ENCODE assay signal across 8 cellular contexts in the genomic region with DNA sequence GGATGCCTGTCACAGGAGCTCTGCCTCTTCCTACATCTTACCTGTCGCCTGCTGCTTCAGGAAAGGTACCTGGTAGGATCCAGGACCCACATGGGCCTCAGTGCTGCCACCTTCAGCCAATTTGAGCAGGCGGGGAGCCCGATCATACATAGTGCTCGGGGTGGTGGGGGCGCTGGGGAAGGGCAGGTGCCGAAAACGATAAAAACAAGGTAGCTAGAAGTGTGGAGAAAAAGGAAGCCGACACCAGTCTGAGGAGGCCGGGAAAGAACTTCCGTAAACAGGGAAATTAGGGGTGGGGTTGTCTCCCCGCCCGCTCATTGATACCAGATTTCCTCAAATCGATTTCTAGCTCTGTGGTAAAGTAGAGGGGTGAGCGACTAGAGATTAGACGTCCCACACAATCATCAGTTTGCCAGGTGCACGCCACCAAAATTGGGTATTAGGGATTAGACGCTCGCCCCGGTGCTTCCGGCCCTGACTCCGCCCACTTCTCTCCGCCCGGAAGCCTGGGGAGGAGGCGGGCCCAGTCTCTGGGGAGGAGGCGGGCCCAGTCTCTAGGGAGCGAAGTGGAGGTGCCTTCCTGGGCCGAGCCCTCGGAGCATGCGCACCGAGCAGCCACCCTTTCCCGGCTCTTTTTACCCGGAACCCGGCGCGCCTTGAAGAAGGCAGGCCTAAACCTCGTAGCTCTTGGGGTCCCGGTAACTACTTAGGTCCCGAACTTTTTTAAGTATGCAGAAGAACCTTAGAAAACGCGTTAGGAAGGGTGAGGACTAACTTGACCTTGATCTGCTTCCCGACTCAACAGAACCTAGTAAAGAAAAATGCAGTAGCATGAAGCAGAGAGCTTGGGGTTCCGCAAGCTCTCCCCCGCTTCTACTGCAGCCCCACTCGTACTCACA. TPM values are rescaled to one million over a fixed set of nuclear protein-coding genes. Genes with fewer than 3 reads are reported as not detected.
DNase-seq lines count a peak whose midpoint lies in the region; ATAC-seq and TF ChIP-seq lines count a peak whose summit lies in the region.

TSS of gene STPG2 (minus strand) at position 476 of the 899 bp plus-strand sequence.

- peak within 1 kb of the TSS; percentile 96 for H3K27ac Mint-ChIP-seq in activated naive CD8-positive, alpha-beta T cell treated with anti-CD3 and anti-CD28 coated beads for 36 hours
- H3K27ac Mint-ChIP-seq in osteocyte (ENCODE audit: unreplicated experiment) = peak within 1 kb of the TSS; percentile 85

- no peaks in the 10 kb centered on the region for H3K27me3 Mint-ChIP-seq in activated naive CD8-positive, alpha-beta T cell treated with anti-CD3 and anti-CD28 coated beads for 36 hours
- peaks cover 40% of the 10 kb centered on the region for H3K27me3 Mint-ChIP-seq in osteocyte (ENCODE audit: unreplicated experiment)

- H3K4me3 ChIP-seq in GM08714 (ENCODE audit: low read length) = peak within 1 kb of the TSS; percentile 69; the same call in 1 of the 2 replicates
- H3K4me3 ChIP-seq in thymus (ENCODE audit: low read length) = peak within 1 kb of the TSS; percentile 71

- H3K9me3 ChIP-seq in thymus (ENCODE audit: control insufficient read depth) = no peaks in the 10 kb centered on the region

- H3K4me3 Mint-ChIP-seq in activated naive CD8-positive, alpha-beta T cell treated with anti-CD3 and anti-CD28 coated beads for 36 hours = peak within 1 kb of the TSS; percentile 89
- H3K4me3 Mint-ChIP-seq in osteocyte (ENCODE audit: unreplicated experiment) = peak within 1 kb of the TSS; percentile 88

- peaks cover 13% of the 10 kb centered on the region for H3K4me1 Mint-ChIP-seq in activated naive CD8-positive, alpha-beta T cell treated with anti-CD3 and anti-CD28 coated beads for 36 hours
- peaks cover 11% of the 10 kb centered on the region for H3K4me1 Mint-ChIP-seq in osteocyte (ENCODE audit: unreplicated experiment)

- DNase-seq in HEK293T (ENCODE audit: extremely low spot score) (peak; percentile 94), MV-4-11 (lab: John Stamatoyannopoulos, UW) (peak; percentile 94), Right ventricle myocardium inferior (ENCODE audit: missing footprints) (peak; percentile 96), osteocyte (ENCODE audit: extremely low spot score, unreplicated experiment) (peak; percentile 94)
- DNase-seq in activated naive CD8-positive, alpha-beta T cell treated with anti-CD3 and anti-CD28 coated beads for 36 hours = peak; percentile 95

- no peaks in the 10 kb centered on the region for H3K4me1 ChIP-seq in thymus (ENCODE audit: control insufficient read depth, insufficient read depth, low read length)

- intact Hi-C loops in Right ventricle myocardium inferior (cut with DNase I) = loop anchor here (1.0 to 10.0 kb wide), 2 partner anchors 118 to 782 kb away; partner anchors contain the start of genes EIF4E and RAP1GDS1

- POLR2A ChIA-PET in HEK293T (lab: Yijun Ruan, JAX) = interaction anchor here (0.6 to 1.4 kb wide), 8 partner anchors 10 to 852 kb away, joined by 3 to 7 read pairs (median 3); partner anchors contain the start of genes METAP1 and RAP1GDS1

- TF ChIP-seq CTCF in osteocyte (IDR thresholded peaks at IDR 0.05) = peak; percentile 57

- H3K9me3 Mint-ChIP-seq in activated naive CD8-positive, alpha-beta T cell treated with anti-CD3 and anti-CD28 coated beads for 36 hours = no peaks in the 10 kb centered on the region
- no peaks in the 10 kb centered on the region for H3K9me3 Mint-ChIP-seq in osteocyte (ENCODE audit: unreplicated experiment)

- H3K36me3 ChIP-seq in thymus (ENCODE audit: control insufficient read depth, insufficient read depth) = no peaks in the 10 kb centered on the region

- ATAC-seq in SK-N-SH treated with all-trans-retinoic acid at 6 μM for 48 hours = peak; percentile 100
- peak; percentile 100 for ATAC-seq in Right ventricle myocardium inferior

- H3K27me3 ChIP-seq in thymus (ENCODE audit: control insufficient read depth, insufficient read depth) = no peaks in the 10 kb centered on the region

- H3K27ac ChIP-seq in thymus (ENCODE audit: low read depth) = peak within 1 kb of the TSS; percentile 98

- CTCF ChIA-PET in HEK293T (lab: Yijun Ruan, JAX) = interaction anchor here (1.0 kb wide), 1 partner anchor 913 kb away, joined by 4 read pairs; no protein-coding TSS in a partner anchor

- WGBS in thymus = 7% methylated on average over 44 of the region's 44 CpGs

- H3K36me3 Mint-ChIP-seq in activated naive CD8-positive, alpha-beta T cell treated with anti-CD3 and anti-CD28 coated beads for 36 hours = peaks cover 4% of the 10 kb centered on the region
- no peaks in the 10 kb centered on the region for H3K36me3 Mint-ChIP-seq in osteocyte (ENCODE audit: unreplicated experiment)

TF ChIP-seq in HEK293T, 16 proteins besides CTCF, POLR2A, EP300 and RAD21:
- TF ChIP-seq FOXM1 (IDR thresholded peaks at IDR 0.05; ENCODE audit: borderline replicate concordance) (no peak), ELF4 (IDR thresholded peaks at IDR 0.05) (0 out of 2 replicates have a peak, but pooled peaks have one; percentile 35), FOXK2 (IDR thresholded peaks at IDR 0.05) (no peak), TARDBP (IDR thresholded peaks at IDR 0.05) (no peak), ARNT (IDR thresholded peaks at IDR 0.05) (no peak), BHLHE40 (IDR thresholded peaks at IDR 0.05; ENCODE audit: borderline replicate concordance) (no peak), HDGF (IDR thresholded peaks at IDR 0.05; ENCODE audit: borderline replicate concordance) (no peak), L3MBTL2 (conservative IDR thresholded peaks at IDR 0.05) (peak; percentile 94), ZNF384 (IDR thresholded peaks at IDR 0.05) (no peak), SUZ12 (IDR thresholded peaks at IDR 0.05) (no peak), NFRKB (IDR thresholded peaks at IDR 0.05) (no peak)

TF ChIP-seq in SK-N-SH treated with all-trans-retinoic acid at 6 μM for 48 hours, 23 proteins besides CTCF, POLR2A, EP300 and RAD21:
- TF ChIP-seq ZFP3 (CRISPR knock-in tag; IDR thresholded peaks at IDR 0.05) (0 out of 2 replicates have a peak, but pooled peaks have one; percentile 19), CREB5 (CRISPR knock-in tag; IDR thresholded peaks at IDR 0.05; ENCODE audit: low read depth) (no peak)
- TF ChIP-seq, protein P1, sequence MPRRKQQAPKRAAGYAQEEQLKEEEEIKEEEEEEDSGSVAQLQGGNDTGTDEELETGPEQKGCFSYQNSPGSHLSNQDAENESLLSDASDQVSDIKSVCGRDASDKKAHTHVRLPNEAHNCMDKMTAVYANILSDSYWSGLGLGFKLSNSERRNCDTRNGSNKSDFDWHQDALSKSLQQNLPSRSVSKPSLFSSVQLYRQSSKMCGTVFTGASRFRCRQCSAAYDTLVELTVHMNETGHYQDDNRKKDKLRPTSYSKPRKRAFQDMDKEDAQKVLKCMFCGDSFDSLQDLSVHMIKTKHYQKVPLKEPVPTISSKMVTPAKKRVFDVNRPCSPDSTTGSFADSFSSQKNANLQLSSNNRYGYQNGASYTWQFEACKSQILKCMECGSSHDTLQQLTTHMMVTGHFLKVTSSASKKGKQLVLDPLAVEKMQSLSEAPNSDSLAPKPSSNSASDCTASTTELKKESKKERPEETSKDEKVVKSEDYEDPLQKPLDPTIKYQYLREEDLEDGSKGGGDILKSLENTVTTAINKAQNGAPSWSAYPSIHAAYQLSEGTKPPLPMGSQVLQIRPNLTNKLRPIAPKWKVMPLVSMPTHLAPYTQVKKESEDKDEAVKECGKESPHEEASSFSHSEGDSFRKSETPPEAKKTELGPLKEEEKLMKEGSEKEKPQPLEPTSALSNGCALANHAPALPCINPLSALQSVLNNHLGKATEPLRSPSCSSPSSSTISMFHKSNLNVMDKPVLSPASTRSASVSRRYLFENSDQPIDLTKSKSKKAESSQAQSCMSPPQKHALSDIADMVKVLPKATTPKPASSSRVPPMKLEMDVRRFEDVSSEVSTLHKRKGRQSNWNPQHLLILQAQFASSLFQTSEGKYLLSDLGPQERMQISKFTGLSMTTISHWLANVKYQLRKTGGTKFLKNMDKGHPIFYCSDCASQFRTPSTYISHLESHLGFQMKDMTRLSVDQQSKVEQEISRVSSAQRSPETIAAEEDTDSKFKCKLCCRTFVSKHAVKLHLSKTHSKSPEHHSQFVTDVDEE (CRISPR knock-in tag; IDR thresholded peaks at IDR 0.05) = 0 out of 2 replicates have a peak, but pooled peaks have one; percentile 10

RNA-seq across cellular contexts. Expression of gene STPG2, which starts in this region (rescaled TPM):
- total RNA-seq in activated naive CD8-positive, alpha-beta T cell treated with anti-CD3 and anti-CD28 coated beads for 36 hours = not detected
- total RNA-seq in Right ventricle myocardium inferior (0.43 TPM), osteocyte (not detected in 2 replicates)
- polyA plus RNA-seq in thymus = 0.16 TPM

Comparison
In these comparisons a context has a peak if more than half of its experiments do, and no peak if none do; other contexts are left out.
1. Peak in every context shown above with its lines: DNase-seq, ATAC-seq, H3K4me3 ChIP-seq and H3K27ac ChIP-seq.
2. Peak in DNase-seq in activated naive CD8-positive, alpha-beta T cell treated with anti-CD3 and anti-CD28 coated beads for 36 hours; RNA of the gene not detected or under 1 TPM.
3. Peak in DNase-seq and ATAC-seq in Right ventricle myocardium inferior; RNA of the gene not detected or under 1 TPM.
4. Peak in DNase-seq in osteocyte; RNA of the gene not detected or under 1 TPM.